In the genomic region with DNA sequence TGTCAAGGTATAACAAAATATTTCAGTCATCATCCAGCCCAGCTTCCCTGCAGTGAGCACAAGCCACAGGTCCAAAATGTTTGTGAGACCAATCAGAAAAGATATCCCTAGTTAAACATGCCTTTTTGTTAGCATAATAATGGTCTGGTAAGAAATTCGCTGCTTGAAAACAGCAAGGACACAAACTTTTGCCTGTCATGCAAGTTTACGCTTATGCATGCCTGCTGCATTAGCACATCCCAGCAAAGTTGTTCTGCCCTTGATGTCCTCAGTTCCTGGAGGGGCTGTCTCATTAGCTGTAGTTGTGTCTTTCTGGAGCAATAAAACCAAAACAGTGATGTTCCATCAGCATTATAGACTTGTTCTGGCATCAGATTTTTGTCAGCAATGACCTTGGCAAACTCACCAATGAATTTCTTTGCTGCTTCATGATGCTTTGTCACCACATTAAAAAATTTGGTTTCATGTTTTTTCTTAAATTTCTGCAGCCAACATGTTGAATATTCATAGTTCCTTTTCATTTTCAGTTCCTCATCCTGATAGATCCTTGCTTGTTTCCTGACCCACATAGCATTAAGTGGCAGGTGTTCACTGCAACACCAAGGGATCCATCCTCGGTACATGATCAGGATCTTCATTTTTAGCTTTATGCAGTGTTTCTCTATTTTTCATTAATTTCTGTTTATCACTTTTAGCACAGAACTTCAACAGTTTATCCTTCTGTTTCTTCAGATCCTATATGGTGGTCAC, we compare ENCODE assay signal across 1 cellular context.
TF ChIP-seq lines count a peak whose summit lies in the region.

No MANE protein-coding gene starts in this region.

TF ChIP-seq in GM23338, 12 proteins besides CTCF, POLR2A, EP300 and RAD21 (continued from another document):
- TF ChIP-seq, protein P1, sequence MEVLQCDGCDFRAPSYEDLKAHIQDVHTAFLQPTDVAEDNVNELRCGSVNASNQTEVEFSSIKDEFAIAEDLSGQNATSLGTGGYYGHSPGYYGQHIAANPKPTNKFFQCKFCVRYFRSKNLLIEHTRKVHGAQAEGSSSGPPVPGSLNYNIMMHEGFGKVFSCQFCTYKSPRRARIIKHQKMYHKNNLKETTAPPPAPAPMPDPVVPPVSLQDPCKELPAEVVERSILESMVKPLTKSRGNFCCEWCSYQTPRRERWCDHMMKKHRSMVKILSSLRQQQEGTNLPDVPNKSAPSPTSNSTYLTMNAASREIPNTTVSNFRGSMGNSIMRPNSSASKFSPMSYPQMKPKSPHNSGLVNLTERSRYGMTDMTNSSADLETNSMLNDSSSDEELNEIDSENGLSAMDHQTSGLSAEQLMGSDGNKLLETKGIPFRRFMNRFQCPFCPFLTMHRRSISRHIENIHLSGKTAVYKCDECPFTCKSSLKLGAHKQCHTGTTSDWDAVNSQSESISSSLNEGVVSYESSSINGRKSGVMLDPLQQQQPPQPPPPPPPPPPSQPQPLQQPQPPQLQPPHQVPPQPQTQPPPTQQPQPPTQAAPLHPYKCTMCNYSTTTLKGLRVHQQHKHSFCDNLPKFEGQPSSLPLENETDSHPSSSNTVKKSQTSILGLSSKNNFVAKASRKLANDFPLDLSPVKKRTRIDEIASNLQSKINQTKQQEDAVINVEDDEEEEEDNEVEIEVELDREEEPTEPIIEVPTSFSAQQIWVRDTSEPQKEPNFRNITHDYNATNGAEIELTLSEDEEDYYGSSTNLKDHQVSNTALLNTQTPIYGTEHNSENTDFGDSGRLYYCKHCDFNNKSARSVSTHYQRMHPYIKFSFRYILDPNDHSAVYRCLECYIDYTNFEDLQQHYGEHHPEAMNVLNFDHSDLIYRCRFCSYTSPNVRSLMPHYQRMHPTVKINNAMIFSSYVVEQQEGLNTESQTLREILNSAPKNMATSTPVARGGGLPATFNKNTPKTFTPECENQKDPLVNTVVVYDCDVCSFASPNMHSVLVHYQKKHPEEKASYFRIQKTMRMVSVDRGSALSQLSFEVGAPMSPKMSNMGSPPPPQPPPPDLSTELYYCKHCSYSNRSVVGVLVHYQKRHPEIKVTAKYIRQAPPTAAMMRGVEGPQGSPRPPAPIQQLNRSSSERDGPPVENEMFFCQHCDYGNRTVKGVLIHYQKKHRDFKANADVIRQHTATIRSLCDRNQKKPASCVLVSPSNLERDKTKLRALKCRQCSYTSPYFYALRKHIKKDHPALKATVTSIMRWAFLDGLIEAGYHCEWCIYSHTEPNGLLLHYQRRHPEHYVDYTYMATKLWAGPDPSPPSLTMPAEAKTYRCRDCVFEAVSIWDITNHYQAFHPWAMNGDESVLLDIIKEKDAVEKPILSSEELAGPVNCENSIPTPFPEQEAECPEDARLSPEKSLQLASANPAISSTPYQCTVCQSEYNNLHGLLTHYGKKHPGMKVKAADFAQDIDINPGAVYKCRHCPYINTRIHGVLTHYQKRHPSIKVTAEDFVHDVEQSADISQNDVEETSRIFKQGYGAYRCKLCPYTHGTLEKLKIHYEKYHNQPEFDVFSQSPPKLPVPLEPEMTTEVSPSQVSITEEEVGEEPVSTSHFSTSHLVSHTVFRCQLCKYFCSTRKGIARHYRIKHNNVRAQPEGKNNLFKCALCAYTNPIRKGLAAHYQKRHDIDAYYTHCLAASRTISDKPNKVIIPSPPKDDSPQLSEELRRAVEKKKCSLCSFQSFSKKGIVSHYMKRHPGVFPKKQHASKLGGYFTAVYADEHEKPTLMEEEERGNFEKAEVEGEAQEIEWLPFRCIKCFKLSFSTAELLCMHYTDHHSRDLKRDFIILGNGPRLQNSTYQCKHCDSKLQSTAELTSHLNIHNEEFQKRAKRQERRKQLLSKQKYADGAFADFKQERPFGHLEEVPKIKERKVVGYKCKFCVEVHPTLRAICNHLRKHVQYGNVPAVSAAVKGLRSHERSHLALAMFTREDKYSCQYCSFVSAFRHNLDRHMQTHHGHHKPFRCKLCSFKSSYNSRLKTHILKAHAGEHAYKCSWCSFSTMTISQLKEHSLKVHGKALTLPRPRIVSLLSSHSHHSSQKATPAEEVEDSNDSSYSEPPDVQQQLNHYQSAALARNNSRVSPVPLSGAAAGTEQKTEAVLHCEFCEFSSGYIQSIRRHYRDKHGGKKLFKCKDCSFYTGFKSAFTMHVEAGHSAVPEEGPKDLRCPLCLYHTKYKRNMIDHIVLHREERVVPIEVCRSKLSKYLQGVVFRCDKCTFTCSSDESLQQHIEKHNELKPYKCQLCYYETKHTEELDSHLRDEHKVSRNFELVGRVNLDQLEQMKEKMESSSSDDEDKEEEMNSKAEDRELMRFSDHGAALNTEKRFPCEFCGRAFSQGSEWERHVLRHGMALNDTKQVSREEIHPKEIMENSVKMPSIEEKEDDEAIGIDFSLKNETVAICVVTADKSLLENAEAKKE (CRISPR knock-in tag; IDR thresholded peaks at IDR 0.05): no peak
TF ChIP-seq in GM23338: peak in this region for 1.
